Comparison of ENCODE assay signal across 3 cellular contexts in the genomic region with DNA sequence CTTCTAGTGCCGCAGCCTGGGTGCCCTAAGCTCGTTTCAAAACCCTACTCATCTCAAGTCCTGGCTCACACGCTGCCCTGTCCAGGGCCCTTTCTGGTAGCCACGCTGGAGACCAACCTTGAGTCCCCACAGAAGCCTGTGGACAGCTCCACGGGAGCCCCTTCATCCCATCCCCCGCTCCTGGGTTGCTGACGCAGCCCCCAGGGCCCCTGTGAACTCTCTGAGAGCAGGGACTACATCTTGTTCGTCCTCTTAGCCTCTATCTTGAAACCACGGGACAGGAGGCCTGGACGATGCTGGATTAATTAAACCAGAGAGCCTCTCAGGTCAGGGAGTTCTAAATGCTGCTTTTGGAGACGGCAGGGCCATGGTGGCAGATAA.
TF ChIP-seq lines count a peak whose summit lies in the region.

No MANE protein-coding gene starts in this region.

TF ChIP-seq in liver, 16 proteins besides CTCF, POLR2A, EP300 and RAD21:
- TF ChIP-seq HNF4G (IDR thresholded peaks at IDR 0.05) = no peak
- TF ChIP-seq, protein P1, sequence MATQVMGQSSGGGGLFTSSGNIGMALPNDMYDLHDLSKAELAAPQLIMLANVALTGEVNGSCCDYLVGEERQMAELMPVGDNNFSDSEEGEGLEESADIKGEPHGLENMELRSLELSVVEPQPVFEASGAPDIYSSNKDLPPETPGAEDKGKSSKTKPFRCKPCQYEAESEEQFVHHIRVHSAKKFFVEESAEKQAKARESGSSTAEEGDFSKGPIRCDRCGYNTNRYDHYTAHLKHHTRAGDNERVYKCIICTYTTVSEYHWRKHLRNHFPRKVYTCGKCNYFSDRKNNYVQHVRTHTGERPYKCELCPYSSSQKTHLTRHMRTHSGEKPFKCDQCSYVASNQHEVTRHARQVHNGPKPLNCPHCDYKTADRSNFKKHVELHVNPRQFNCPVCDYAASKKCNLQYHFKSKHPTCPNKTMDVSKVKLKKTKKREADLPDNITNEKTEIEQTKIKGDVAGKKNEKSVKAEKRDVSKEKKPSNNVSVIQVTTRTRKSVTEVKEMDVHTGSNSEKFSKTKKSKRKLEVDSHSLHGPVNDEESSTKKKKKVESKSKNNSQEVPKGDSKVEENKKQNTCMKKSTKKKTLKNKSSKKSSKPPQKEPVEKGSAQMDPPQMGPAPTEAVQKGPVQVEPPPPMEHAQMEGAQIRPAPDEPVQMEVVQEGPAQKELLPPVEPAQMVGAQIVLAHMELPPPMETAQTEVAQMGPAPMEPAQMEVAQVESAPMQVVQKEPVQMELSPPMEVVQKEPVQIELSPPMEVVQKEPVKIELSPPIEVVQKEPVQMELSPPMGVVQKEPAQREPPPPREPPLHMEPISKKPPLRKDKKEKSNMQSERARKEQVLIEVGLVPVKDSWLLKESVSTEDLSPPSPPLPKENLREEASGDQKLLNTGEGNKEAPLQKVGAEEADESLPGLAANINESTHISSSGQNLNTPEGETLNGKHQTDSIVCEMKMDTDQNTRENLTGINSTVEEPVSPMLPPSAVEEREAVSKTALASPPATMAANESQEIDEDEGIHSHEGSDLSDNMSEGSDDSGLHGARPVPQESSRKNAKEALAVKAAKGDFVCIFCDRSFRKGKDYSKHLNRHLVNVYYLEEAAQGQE (IDR thresholded peaks at IDR 0.05) = no peak
- no peak for TF ChIP-seq NR2F2 (IDR thresholded peaks at IDR 0.05)
- TF ChIP-seq FOXA1 (IDR thresholded peaks at IDR 0.05) = no peak
- TF ChIP-seq YY1 (IDR thresholded peaks at IDR 0.05) = no peak
- TF ChIP-seq RXRA (IDR thresholded peaks at IDR 0.05) = no peak
- TF ChIP-seq, protein P2, sequence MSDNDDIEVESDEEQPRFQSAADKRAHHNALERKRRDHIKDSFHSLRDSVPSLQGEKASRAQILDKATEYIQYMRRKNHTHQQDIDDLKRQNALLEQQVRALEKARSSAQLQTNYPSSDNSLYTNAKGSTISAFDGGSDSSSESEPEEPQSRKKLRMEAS (IDR thresholded peaks at IDR 0.05) = no peak
- no peak for TF ChIP-seq EGR1 (IDR thresholded peaks at IDR 0.05; ENCODE audit: low read depth in 2 of 2)
- TF ChIP-seq GABPA (IDR thresholded peaks at IDR 0.05 in 1 of 2, conservative IDR thresholded peaks at IDR 0.05 in 1 of 2) = no peak
- TF ChIP-seq SP1 (IDR thresholded peaks at IDR 0.05) = no peak
- TF ChIP-seq, protein P3, sequence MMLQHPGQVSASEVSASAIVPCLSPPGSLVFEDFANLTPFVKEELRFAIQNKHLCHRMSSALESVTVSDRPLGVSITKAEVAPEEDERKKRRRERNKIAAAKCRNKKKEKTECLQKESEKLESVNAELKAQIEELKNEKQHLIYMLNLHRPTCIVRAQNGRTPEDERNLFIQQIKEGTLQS (IDR thresholded peaks at IDR 0.05) = no peak
- no peak for TF ChIP-seq FOXA2 (IDR thresholded peaks at IDR 0.05)
- TF ChIP-seq HNF4A (conservative IDR thresholded peaks at IDR 0.05) = no peak
TF ChIP-seq in liver: peak in this region for 0.

TF ChIP-seq in HepG2, 621 proteins besides CTCF, POLR2A, EP300 and RAD21:
- TF ChIP-seq ZNF383 (CRISPR knock-in tag; IDR thresholded peaks at IDR 0.05; ENCODE audit: borderline replicate concordance) (no peak), CHD2 (IDR thresholded peaks at IDR 0.05; ENCODE audit: low read depth, low read length) (no peak), ZNF33B (CRISPR knock-in tag; IDR thresholded peaks at IDR 0.05) (no peak), ZNF432 (CRISPR knock-in tag; IDR thresholded peaks at IDR 0.05; ENCODE audit: borderline replicate concordance) (no peak), KMT2B (CRISPR knock-in tag; IDR thresholded peaks at IDR 0.05) (no peak)
TF ChIP-seq in HepG2: peak in this region for 0.

TF ChIP-seq in endothelial cell of umbilical vein, 7 proteins besides CTCF, POLR2A, EP300 and RAD21:
- TF ChIP-seq EZH2 (IDR thresholded peaks at IDR 0.05; ENCODE audit: borderline replicate concordance, low read depth, low read length, severe bottlenecking) = no peak
- TF ChIP-seq FOS (IDR thresholded peaks at IDR 0.05; ENCODE audit: borderline replicate concordance, insufficient read depth, low read length) = no peak
